ENCODE assay signal across 5 cellular contexts in genomic region chr6:163662604-163663225, GRCh38.
"Had no signal": no experiment of that assay in that cellular context is flagged by ENCODE, and none has a peak within 500 bp of the region (broad histone marks: within the 10 kb centered on the region; RNA-seq: fewer than 3 reads in every experiment).

No MANE protein-coding gene starts in this region.

- H3K27ac Mint-ChIP-seq: GM23338, H9 had no signal

- DNase-seq: H9, HCEC 1CT, IMR-90, KBM-7 had no signal

- H3K4me3 Mint-ChIP-seq: GM23338, H9 had no signal

- H3K9me3 Mint-ChIP-seq: GM23338, H9 had no signal
